ENCODE assay signal across 6 cellular contexts in the genomic region with DNA sequence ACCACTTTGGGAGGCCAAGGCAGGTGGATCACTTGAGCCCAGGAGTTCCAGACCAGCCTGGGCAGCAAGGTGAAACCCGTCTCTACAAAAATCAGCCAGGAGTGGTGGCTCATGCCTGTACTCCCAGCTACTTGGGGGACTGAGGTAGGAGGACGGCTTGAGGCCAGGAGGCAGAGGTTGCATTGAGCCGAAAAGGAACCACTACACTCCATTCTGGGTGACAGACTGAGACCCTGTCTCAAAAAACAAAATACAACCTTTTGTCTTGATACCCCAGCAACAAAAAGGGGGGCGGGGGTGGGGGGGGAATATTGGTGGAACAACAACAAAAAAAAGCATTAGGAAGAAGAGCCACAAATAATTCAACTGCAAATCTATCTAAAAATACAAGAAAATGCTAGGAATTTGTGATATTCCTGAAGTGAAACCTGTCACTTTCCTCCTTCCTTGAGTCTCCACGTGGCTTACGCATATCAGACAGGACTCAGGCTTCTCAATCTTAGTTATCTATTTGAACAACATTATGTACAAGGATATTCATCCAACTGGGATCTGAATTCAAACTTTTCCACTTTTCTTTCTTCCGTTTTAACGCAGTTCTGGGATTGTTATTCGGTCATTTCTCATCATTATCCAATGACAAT. TPM values are rescaled to one million over a fixed set of nuclear protein-coding genes. Genes with fewer than 3 reads are reported as not detected.
DNase-seq lines count a peak whose midpoint lies in the region; ATAC-seq and TF ChIP-seq lines count a peak whose summit lies in the region.

No MANE protein-coding gene starts in this region.

- peak overlapping the region; percentile 98 for H3K4me2 ChIP-seq in OCI-LY3 (ENCODE audit: low read length)

- H3K36me3 ChIP-seq in OCI-LY3 (replicated peaks; ENCODE audit: low read depth, low read length), result peaks cover under 1% of the 10 kb centered on the region
- peaks cover 1% of the 10 kb centered on the region for H3K36me3 ChIP-seq in urinary bladder (ENCODE audit: insufficient read depth)

- peaks cover 14% of the 10 kb centered on the region for H3K4me1 ChIP-seq in OCI-LY3 (ENCODE audit: low read length)
- H3K4me1 ChIP-seq in urinary bladder (ENCODE audit: insufficient read depth), result no peaks in the 10 kb centered on the region

- DNase-seq in AG04450 (ENCODE audit: low read depth, low spot score) (no peak), glomerular visceral epithelial cell (ENCODE audit: extremely low spot score) (peak; percentile 11), left lobe of liver (ENCODE audit: low spot score) (no peak)

- no peak for ATAC-seq in left lobe of liver
- no peak for ATAC-seq in GM18870 (IDR thresholded peaks at IDR 0.05; ENCODE audit: unreplicated experiment)

- H3K9me3 ChIP-seq in AG04450 (ENCODE audit: control insufficient read depth, insufficient read depth, low read length), result no peaks in the 10 kb centered on the region
- no peaks in the 10 kb centered on the region for H3K9me3 ChIP-seq in OCI-LY3 (ENCODE audit: insufficient read depth, low read length)

- peak overlapping the region; percentile 74 for H3K27ac ChIP-seq in AG04450 (ENCODE audit: low read depth, low read length)
- H3K27ac ChIP-seq in OCI-LY3 (ENCODE audit: low read length), result peak overlapping the region; percentile 32
- H3K27ac ChIP-seq in urinary bladder (ENCODE audit: low read depth), result no peak overlapping the region

- POLR2A ChIA-PET in AG04450 (lab: Yijun Ruan, JAX), result interaction anchor here (0.6 to 1.0 kb wide), 2 partner anchors 23 to 53 kb away, joined by 4 to 5 read pairs; no protein-coding TSS in a partner anchor

- H2AFZ ChIP-seq in OCI-LY3 (ENCODE audit: low read depth, low read length), result no peak overlapping the region

- no peaks in the 10 kb centered on the region for H4K20me1 ChIP-seq in OCI-LY3 (ENCODE audit: insufficient read depth, low read length)

- WGBS in urinary bladder, result 36% methylated on average over 9 of the region's 9 CpGs

- peak overlapping the region; percentile 72 for H3K4me3 ChIP-seq in AG04450 (ENCODE audit: low read depth, low read length)
- H3K4me3 ChIP-seq in OCI-LY3 (ENCODE audit: low read length), result peak overlapping the region; percentile 94
- H3K4me3 ChIP-seq in urinary bladder (ENCODE audit: low read depth, low read length), result peak overlapping the region; percentile 93

- H3K27me3 ChIP-seq in AG04450 (ENCODE audit: control insufficient read depth, insufficient read depth, low read length), result no peaks in the 10 kb centered on the region
- no peaks in the 10 kb centered on the region for H3K27me3 ChIP-seq in OCI-LY3 (ENCODE audit: low read depth, low read length)

- TF ChIP-seq CTCF in AG04450 (IDR thresholded peaks at IDR 0.05; ENCODE audit: low read depth, low read length) (no peak), OCI-LY3 (IDR thresholded peaks at IDR 0.05; ENCODE audit: low read depth, low read length) (no peak)

- H3K9ac ChIP-seq in OCI-LY3 (ENCODE audit: low read length), result peak overlapping the region; percentile 85

- H3K79me2 ChIP-seq in OCI-LY3 (ENCODE audit: low read length), result peaks cover 25% of the 10 kb centered on the region

- CTCF ChIA-PET in AG04450 (lab: Charles Lee), result interaction anchor here (1.7 to 2.1 kb wide), 2 partner anchors 23 to 122 kb away, joined by 9 to 15 read pairs; no protein-coding TSS in a partner anchor

RNA-seq across cellular contexts. Expression of a gene that starts 1.2 kb away (rescaled TPM):
- 19.3 and 20.0 TPM in 2 replicates for polyA plus RNA-seq in AG04450 (2011; rRNA removed)
- 25.2 and 31.3 TPM in 2 replicates for polyA minus RNA-seq in AG04450 (2011; rRNA and poly(A)+ RNA removed)
- 37.0 TPM for total RNA-seq in urinary bladder
- 28.0 TPM for polyA plus RNA-seq in urinary bladder
- 38.6 TPM for total RNA-seq in left lobe of liver

RNA-seq across cellular contexts. Expression of a gene that starts 5.0 kb away (rescaled TPM):
- polyA plus RNA-seq in AG04450 (2011; rRNA removed) (not detected in 2 replicates), urinary bladder (0.05 TPM)
- polyA minus RNA-seq in AG04450 (2011; rRNA and poly(A)+ RNA removed), result 0.17 TPM in 1 of 2 replicates, not detected in the other
- total RNA-seq in urinary bladder (not detected), left lobe of liver (51.9 TPM)

RNA-seq across cellular contexts. Expression of a gene that starts 25.5 kb away (rescaled TPM):
- polyA plus RNA-seq in AG04450 (2011; rRNA removed) (10.8 TPM in 2 replicates), urinary bladder (0.09 TPM)
- polyA minus RNA-seq in AG04450 (2011; rRNA and poly(A)+ RNA removed), result 8.3 and 9.8 TPM in 2 replicates
- total RNA-seq in urinary bladder (not detected), left lobe of liver (81.6 TPM)

RNA-seq across cellular contexts. Expression of a gene that starts 30.0 kb away (rescaled TPM):
- 8.3 and 9.7 TPM in 2 replicates for polyA plus RNA-seq in AG04450 (2011; rRNA removed)
- polyA minus RNA-seq in AG04450 (2011; rRNA and poly(A)+ RNA removed), result 16.6 and 16.9 TPM in 2 replicates
- total RNA-seq in urinary bladder, result 11.5 TPM
- 11.5 TPM for polyA plus RNA-seq in urinary bladder
- 0.20 TPM for total RNA-seq in left lobe of liver

RNA-seq across cellular contexts. Expression of a gene that starts 50.1 kb away (rescaled TPM):
- polyA plus RNA-seq in AG04450 (2011; rRNA removed), result 1.2 TPM in 2 replicates
- 0.39 and 1.2 TPM in 2 replicates for polyA minus RNA-seq in AG04450 (2011; rRNA and poly(A)+ RNA removed)
- 2.9 TPM for total RNA-seq in urinary bladder
- polyA plus RNA-seq in urinary bladder, result 5.2 TPM
- 4.3 TPM for total RNA-seq in left lobe of liver

Comparison
In these comparisons a context has a peak if more than half of its experiments do, and no peak if none do; other contexts are left out.
1. RNA of a gene that starts 5.0 kb away (total RNA-seq): 51.9 TPM in left lobe of liver (single experiment); not detected in urinary bladder (single experiment); every median in the first group is over 10 times any median in the second.
2. RNA of a gene that starts 25.5 kb away (total RNA-seq): 81.6 TPM in left lobe of liver (single experiment); not detected in urinary bladder (single experiment); every median in the first group is over 10 times any median in the second.
3. Peak in every context shown above with its lines, with median percentiles within 50 percentile points of each other: H3K4me3 ChIP-seq.